In the genomic region with DNA sequence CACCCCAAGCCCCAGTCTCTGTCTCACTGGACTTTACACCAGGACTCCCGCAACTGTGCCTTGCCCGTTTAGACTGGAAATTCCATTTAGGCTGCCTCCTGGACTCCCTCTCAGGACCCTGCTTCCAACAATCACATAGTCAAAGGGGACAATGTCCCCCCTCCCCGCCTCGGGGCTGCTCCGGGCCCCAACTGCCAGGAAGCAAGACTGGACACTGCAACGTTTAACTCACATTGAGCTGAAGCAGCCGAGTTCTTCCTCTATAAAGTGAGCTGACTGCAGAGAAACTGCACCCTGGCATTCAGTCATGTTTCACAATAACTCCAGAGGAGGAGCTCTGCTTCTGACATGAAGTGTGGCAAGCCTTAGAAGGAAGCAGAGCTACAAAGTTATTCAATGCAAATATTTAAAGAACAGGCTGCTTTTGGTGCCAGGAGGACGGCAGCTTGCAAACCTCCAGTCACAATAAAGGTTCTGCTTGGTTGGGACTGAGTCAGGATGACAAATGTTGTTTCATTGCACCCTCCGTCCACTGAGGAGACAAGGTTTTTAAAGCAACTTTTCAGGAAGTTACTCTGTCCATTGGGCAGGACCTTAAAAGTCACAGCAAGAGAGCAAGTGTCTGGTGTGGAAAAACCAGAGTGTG, we compare ENCODE assay signal across 9 cellular contexts. TPM values are rescaled to one million over a fixed set of nuclear protein-coding genes. Genes with fewer than 3 reads are reported as not detected.
A peak's percentile ranks its signal among the peaks of the same experiment; 100 is the strongest.
DNase-seq lines count a peak whose midpoint lies in the region; FAIRE-seq and TF ChIP-seq lines count a peak whose summit lies in the region.
"Had no signal": no experiment of that assay in that cellular context is flagged by ENCODE, and none has a peak within 500 bp of the region (broad histone marks: within the 10 kb centered on the region; RNA-seq: fewer than 3 reads in every experiment).

No MANE protein-coding gene starts in this region.

- no peak for TF ChIP-seq EP300 in stomach (IDR thresholded peaks at IDR 0.05)

- H3K4me1 ChIP-seq in ACC112 (ENCODE audit: control insufficient read depth, insufficient read depth, low read length, unreplicated experiment) (peaks cover 58% of the 10 kb centered on the region), stomach (peaks cover 68 to 95% (median 81%) of the 10 kb centered on the region in 4 donors)

- H3K79me2 ChIP-seq in ACC112 (ENCODE audit: control insufficient read depth, insufficient read depth, low read length, unreplicated experiment) = peaks cover 84% of the 10 kb centered on the region

- H3K4me3 ChIP-seq in ACC112 (ENCODE audit: low read depth, low read length) (peak overlapping the region; percentile 62), astrocyte of the spinal cord (ENCODE audit: low read depth, low read length) (peak overlapping the region; percentile 23), stomach (peak overlapping the region; percentile 25 to 36 (median 32))

- in situ Hi-C loops in astrocyte of the spinal cord (cut with HindIII; ENCODE audit: low sequenced_read_pairs) = no loop called here

- no peak overlapping the region for H2AFZ ChIP-seq in ACC112 (ENCODE audit: low read length, unreplicated experiment)

- H3K27ac ChIP-seq in ACC112 (ENCODE audit: low read depth, low read length) (peak overlapping the region; percentile 91), stomach (peak overlapping the region; percentile 85 to 96 (median 93))

- WGBS in stomach, 5 donors = 8 to 25% (median 15%) methylated on average over 9 of the region's 9 CpGs

- TF ChIP-seq POLR2A in stomach (IDR thresholded peaks at IDR 0.05) = no peak

- TF ChIP-seq CTCF in astrocyte of the spinal cord (IDR thresholded peaks at IDR 0.05; ENCODE audit: low read depth, low read length) = peak; percentile 5
- TF ChIP-seq CTCF in stomach (IDR thresholded peaks at IDR 0.05) = no peak

- intact Hi-C loops in stomach (cut with DNase I; ENCODE audit: low total_unique reads) = no loop called here

- H3K36me3 ChIP-seq in ACC112 (ENCODE audit: insufficient read depth, low read length) (0 out of 2 replicates have a peak, but pooled peaks cover 3% of the 10 kb centered on the region), stomach (no peaks in the 10 kb centered on the region)

- no peaks in the 10 kb centered on the region for H3K9me3 ChIP-seq in stomach

- peak; percentile 56 for FAIRE-seq in islet of Langerhans (lab: Jason Lieb, UNC)
- FAIRE-seq: G401.6 had no signal

- DNase-seq in HuH-7.5 (ENCODE audit: low spot score) (peak; percentile 55), astrocyte of the spinal cord (ENCODE audit: low read depth, low spot score) (peak; percentile 93), stomach (peak; percentile 79), NCI-H1694 treated with DMSO at 0.1 percent for 48 hours (lab: John Stamatoyannopoulos, UW) (no peak), OCI-M2 (lab: John Stamatoyannopoulos, UW; ENCODE audit: unreplicated experiment) (no peak), NCI-H2227 (lab: John Stamatoyannopoulos, UW; ENCODE audit: unreplicated experiment) (no peak)

- H3K27me3 ChIP-seq in ACC112 (ENCODE audit: insufficient read depth, low read length) (no peaks in the 10 kb centered on the region), stomach (no peaks in the 10 kb centered on the region)

RNA-seq across cellular contexts. Expression of a gene that starts 19.9 kb away (rescaled TPM):
- 100 to 1,000 TPM in 2 of 5 donors, 10 to 100 TPM in 3; 69.8 to 154 (median 87.9) TPM for total RNA-seq in stomach
- polyA plus RNA-seq in stomach = 10 to 100 TPM; 24.9 to 44.0 (median 34.7) TPM

Comparison
In these comparisons a context has a peak if more than half of its experiments do, and no peak if none do; other contexts are left out.
1. DNase-seq: peak in HuH-7.5 (single experiment), astrocyte of the spinal cord (single experiment) and stomach (single experiment); none in NCI-H1694 treated with DMSO at 0.1 percent for 48 hours (single experiment), OCI-M2 (single experiment) and NCI-H2227 (single experiment).
2. Peak in every context shown above with its lines, with median percentiles within 50 percentile points of each other: H3K4me3 ChIP-seq.